1 cellular context compared by ENCODE assay signal in genomic region chr14:21846902-21847301, GRCh38.
TF ChIP-seq lines count a peak whose summit lies in the region.

No MANE protein-coding gene starts in this region.

TF ChIP-seq in HEK293, 187 proteins besides CTCF, POLR2A, EP300 and RAD21:
- TF ChIP-seq ZNF335 (tag by site-specific recombination; conservative IDR thresholded peaks at IDR 0.05): peak; percentile 34; the same call in 1 of the 2 replicates
